15 cellular contexts compared by ENCODE assay signal in genomic region chr1:185996211-185996610, GRCh38.
DNase-seq lines count a peak whose midpoint lies in the region; ATAC-seq, FAIRE-seq and TF ChIP-seq lines count a peak whose summit lies in the region.
"Had no signal": no experiment of that assay in that cellular context is flagged by ENCODE, and none has a peak within 500 bp of the region (broad histone marks: within the 10 kb centered on the region; RNA-seq: fewer than 3 reads in every experiment).

No MANE protein-coding gene starts in this region.

- H3K4me3 ChIP-seq in thyroid gland (replicated peaks in 1 of 3) (no peak overlapping the region), endodermal cell (ENCODE audit: low read length) (no peak overlapping the region)
- H3K4me3 ChIP-seq: GM12878, neural progenitor cell had no signal

- H3K27me3 ChIP-seq in thyroid gland (no peaks in the 10 kb centered on the region), endodermal cell (ENCODE audit: control insufficient read depth, insufficient read depth, low read length, poor library complexity, severe bottlenecking) (no peaks in the 10 kb centered on the region)
- H3K27me3 ChIP-seq: neural progenitor cell had no signal

- intact Hi-C loops in left cardiac atrium (cut with DNase I) = no loop called here
- intact Hi-C loops in thyroid gland (cut with DNase I) = no loop called here

- no peak overlapping the region for H3K27ac Mint-ChIP-seq in endodermal cell
- H3K27ac Mint-ChIP-seq: neural progenitor cell had no signal

- no peaks in the 10 kb centered on the region for H3K9me3 Mint-ChIP-seq in endodermal cell
- H3K9me3 Mint-ChIP-seq: neural progenitor cell had no signal

- H3K36me3 ChIP-seq in thyroid gland (no peaks in the 10 kb centered on the region), endodermal cell (ENCODE audit: control insufficient read depth, insufficient read depth, low read length) (no peaks in the 10 kb centered on the region)
- H3K36me3 ChIP-seq: neural progenitor cell had no signal

- no peaks in the 10 kb centered on the region for H3K27me3 Mint-ChIP-seq in endodermal cell (ENCODE audit: insufficient read depth)

- ATAC-seq in left cardiac atrium = peak in 1 of 2 donors; percentile 76
- ATAC-seq in GM18519 (IDR thresholded peaks at IDR 0.05; ENCODE audit: low FRiP score, unreplicated experiment) = no peak
- ATAC-seq: GM12878 had no signal

- H3K9me3 ChIP-seq in thyroid gland = no peaks in the 10 kb centered on the region
- H3K9me3 ChIP-seq in endodermal cell (ENCODE audit: control insufficient read depth, low read length) = no peaks in the 10 kb centered on the region

- H3K4me3 Mint-ChIP-seq in endodermal cell = no peak overlapping the region
- H3K4me3 Mint-ChIP-seq: neural progenitor cell had no signal

- H3K27ac ChIP-seq in thyroid gland (no peak overlapping the region), endodermal cell (ENCODE audit: low read depth, low read length) (no peak overlapping the region)
- H3K27ac ChIP-seq: KMS-11, neural progenitor cell had no signal

- TF ChIP-seq POLR2A in thyroid gland (IDR thresholded peaks at IDR 0.05) (no peak), H54 (IDR thresholded peaks at IDR 0.05; ENCODE audit: low read depth, low read length) (no peak)

- H3K9ac ChIP-seq in endodermal cell (ENCODE audit: extremely low read depth, low read length, poor library complexity, severe bottlenecking) = no peak overlapping the region
- H3K9ac ChIP-seq: KMS-11, neural progenitor cell had no signal

- H3K4me1 Mint-ChIP-seq in endodermal cell = no peaks in the 10 kb centered on the region
- H3K4me1 Mint-ChIP-seq: neural progenitor cell had no signal

- FAIRE-seq in H54 (lab: Jason Lieb, UNC) = no peak
- FAIRE-seq: endometrium, GM12878, islet of Langerhans had no signal

- TF ChIP-seq CTCF in thyroid gland (IDR thresholded peaks at IDR 0.05) = no peak
- no peak for TF ChIP-seq CTCF in endodermal cell (conservative IDR thresholded peaks at IDR 0.05)

- DNase-seq in HS-5 (ENCODE audit: low read depth) (peak; percentile 81), astrocyte of the hippocampus (ENCODE audit: low read depth, low spot score) (peak; percentile 26), left cardiac atrium (peak; percentile 68), thyroid gland (peak; percentile 1 to 15), endodermal cell (no peak), H54 (ENCODE audit: insufficient read length, low spot score) (no peak)
- no peak for DNase-seq in activated naive CD4-positive, alpha-beta T cell treated with anti-CD3 and anti-CD28 coated beads, Interleukin-2, amount 50 U/mL, for 16 hours
- DNase-seq: stimulated activated CD4-positive, alpha-beta T cell treated with anti-CD3 and anti-CD28 coated beads, Interleukin-1b, Interleukin-23, amount 100 ng/mL, for 48 hours; stimulated activated naive CD4-positive, alpha-beta T cell had no signal

- no peaks in the 10 kb centered on the region for H3K4me1 ChIP-seq in thyroid gland
- no peaks in the 10 kb centered on the region for H3K4me1 ChIP-seq in endodermal cell (ENCODE audit: control insufficient read depth, insufficient read depth, low read length)
- H3K4me1 ChIP-seq: neural progenitor cell had no signal

- no peaks in the 10 kb centered on the region for H3K36me3 Mint-ChIP-seq in endodermal cell (ENCODE audit: low read depth)
- H3K36me3 Mint-ChIP-seq: neural progenitor cell had no signal

- 80% methylated on average over 2 of the region's 2 CpGs for WGBS in thyroid gland, 2 donors
- 92 to 95% methylated on average over 2 of the region's 2 CpGs for WGBS in endodermal cell (ENCODE audit: insufficient coverage in 1 of 2, insufficient read length in 1 of 2), 2 experiments

Comparison
In these comparisons a context has a peak if more than half of its experiments do, and no peak if none do; other contexts are left out.
1. DNase-seq: peak in HS-5 (single experiment), astrocyte of the hippocampus (single experiment), left cardiac atrium (single experiment) and thyroid gland (2 of 2); none in endodermal cell (single experiment), H54 (single experiment) and activated naive CD4-positive, alpha-beta T cell treated with anti-CD3 and anti-CD28 coated beads, Interleukin-2, amount 50 U/mL, for 16 hours (single experiment).